In genomic region chr10:3071405-3072198, GRCh38 we compare ENCODE assay signal across 8 cellular contexts. TPM values are rescaled to one million over a fixed set of nuclear protein-coding genes. Genes with fewer than 3 reads are reported as not detected.
A peak's percentile ranks its signal among the peaks of the same experiment; 100 is the strongest.
DNase-seq lines count a peak whose midpoint lies in the region; ATAC-seq lines count a peak whose summit lies in the region.

No MANE protein-coding gene starts in this region.

- peak; percentile 12 for DNase-seq in NK-92 treated with Interleukin-12 subunit alpha and Interleukin-12 subunit beta, amount 100 ng/mL, for 24 hours (lab: John Stamatoyannopoulos, UW)
- DNase-seq in NK-92 (lab: John Stamatoyannopoulos, UW; ENCODE audit: unreplicated experiment) = no peak
- DNase-seq in SW480 (ENCODE audit: low spot score) = peak; percentile 70
- DNase-seq in dermis blood vessel endothelial cell = peak; percentile 98
- peak; percentile 20 to 70 for DNase-seq in stimulated activated CD4-positive, alpha-beta T cell treated with anti-CD3 and anti-CD28 coated beads, Interleukin-4, amount 100 ng/mL, for 4 hours
- DNase-seq in occipital lobe (lab: John Stamatoyannopoulos, UW) = no peak
- DNase-seq in COR-L47 (lab: John Stamatoyannopoulos, UW) = no peak

- ATAC-seq in GM18498 (IDR thresholded peaks at IDR 0.05; ENCODE audit: unreplicated experiment) = no peak

RNA-seq across cellular contexts. Expression of gene PFKP, which starts 4.3 kb away (rescaled TPM):
- 228 and 372 TPM in 2 replicates for total RNA-seq in dermis blood vessel endothelial cell
- 76.3 TPM for total RNA-seq in occipital lobe

Comparison
In these comparisons a context has a peak if more than half of its experiments do, and no peak if none do; other contexts are left out.
1. DNase-seq: peak in NK-92 treated with Interleukin-12 subunit alpha and Interleukin-12 subunit beta, amount 100 ng/mL, for 24 hours (single experiment), SW480 (single experiment), dermis blood vessel endothelial cell (single experiment) and stimulated activated CD4-positive, alpha-beta T cell treated with anti-CD3 and anti-CD28 coated beads, Interleukin-4, amount 100 ng/mL, for 4 hours (2 of 2); none in NK-92 (single experiment), occipital lobe (single experiment) and COR-L47 (single experiment).